Comparison of ENCODE assay signal across 33 cellular contexts in the genomic region with DNA sequence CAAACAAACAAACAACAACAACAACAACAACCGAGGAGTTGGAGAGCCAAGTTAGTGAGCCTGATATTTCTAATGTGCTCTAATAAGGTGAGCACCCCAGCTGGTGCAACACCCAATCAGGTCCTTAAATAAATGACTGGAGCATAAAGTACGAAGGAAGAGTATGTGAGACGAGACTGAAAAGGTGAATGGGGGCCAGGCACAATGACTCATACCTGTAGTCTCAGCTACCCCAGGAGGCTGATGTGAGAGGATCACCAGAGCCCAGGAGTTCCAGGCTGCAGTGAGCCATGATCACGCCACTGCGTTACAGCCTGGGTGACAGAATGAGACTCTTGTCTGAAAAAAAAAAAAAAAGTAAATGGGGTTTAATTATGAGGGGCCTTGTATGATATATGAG.
"Had no signal": no experiment of that assay in that cellular context is flagged by ENCODE, and none has a peak within 500 bp of the region (broad histone marks: within the 10 kb centered on the region; RNA-seq: fewer than 3 reads in every experiment).

No MANE protein-coding gene starts in this region.

- FAIRE-seq: RCC 7860 had no signal

- H3K36me3 Mint-ChIP-seq: activated naive CD8-positive, alpha-beta T cell had no signal

- H3K4me2 ChIP-seq: PC-9 had no signal

- H3K9me3 Mint-ChIP-seq: activated CD4-positive, alpha-beta T cell treated with anti-CD3 and anti-CD28 coated beads, Interleukin-2, amount 10 ng/mL, durations not matched to agents 24 days and 14 days; activated naive CD4-positive, alpha-beta T cell treated with anti-CD3 and anti-CD28 coated beads for 36 hours; activated T-cell treated with anti-CD3 and anti-CD28 coated beads, Interleukin-2, amount 50 U/mL, for 4 hours; activated T-helper 1 cell treated with anti-CD3 and anti-CD28 coated beads, Interleukin-12 subunit alpha, Interleukin-12 subunit beta, Interleukin-2, Interleukin-4 antibody, amounts not matched to agents 30 ng/mL and 10 ng/mL and 1 ng/mL, durations not matched to agents 14 hours and 24 hours and 36 hours had no signal

- H3K4me3 ChIP-seq: cardiac muscle cell, PC-9 had no signal

- H3K27ac Mint-ChIP-seq: activated CD4-positive, alpha-beta T cell treated with anti-CD3 and anti-CD28 coated beads, Interleukin-2, amount 10 ng/mL, durations not matched to agents 24 days and 14 days; activated CD8-positive, alpha-beta T cell treated with anti-CD3 and anti-CD28 coated beads, Interleukin-2, amount 10 ng/mL, durations not matched to agents 7 days and 5 days; activated naive CD4-positive, alpha-beta T cell treated with anti-CD3 and anti-CD28 coated beads for 36 hours; activated naive CD8-positive, alpha-beta T cell; activated T-helper 1 cell treated with anti-CD3 and anti-CD28 coated beads, Interleukin-12 subunit alpha, Interleukin-12 subunit beta, Interleukin-2, Interleukin-4 antibody, amounts not matched to agents 30 ng/mL and 10 ng/mL and 1 ng/mL, durations not matched to agents 14 hours and 24 hours and 36 hours had no signal

- ATAC-seq: activated CD8-positive, alpha-beta T cell treated with anti-CD3 and anti-CD28 coated beads, Interleukin-2, amount 10 ng/mL, durations not matched to agents 7 days and 5 days; activated T-cell treated with anti-CD3 and anti-CD28 coated beads, Interleukin-2, amount 50 U/mL, for 4 hours; Right ventricle myocardium inferior had no signal

- H2AFZ ChIP-seq: PC-9 had no signal

- H3K27me3 Mint-ChIP-seq: activated CD4-positive, alpha-beta T cell treated with anti-CD3 and anti-CD28 coated beads, Interleukin-2, amount 10 ng/mL, durations not matched to agents 24 days and 14 days; activated naive CD8-positive, alpha-beta T cell; central memory CD8-positive, alpha-beta T cell had no signal

- H3K4me1 Mint-ChIP-seq: activated CD4-positive, alpha-beta T cell treated with anti-CD3 and anti-CD28 coated beads, Interleukin-2, amount 10 ng/mL, durations not matched to agents 24 days and 14 days; central memory CD8-positive, alpha-beta T cell had no signal

- DNase-seq: activated CD4-positive, alpha-beta T cell treated with anti-CD3 and anti-CD28 coated beads, Interleukin-2, amount 10 ng/mL, durations not matched to agents 24 days and 14 days; activated CD4-positive, alpha-beta T cell treated with anti-CD3 and anti-CD28 coated beads, Interleukin-2, amount 50 U/mL, for 48 hours; activated CD8-positive, alpha-beta memory T cell treated with anti-CD3 and anti-CD28 coated beads, Interleukin-2, amount 50 U/mL, for 4 hours; activated CD8-positive, alpha-beta T cell treated with anti-CD3 and anti-CD28 coated beads, Interleukin-2, amount 10 ng/mL, durations not matched to agents 7 days and 5 days; activated gamma-delta T cell treated with Interleukin-2 at 50 U/mL for 16 hours; activated naive CD4-positive, alpha-beta T cell treated with anti-CD3 and anti-CD28 coated beads for 36 hours; activated T-cell treated with anti-CD3 and anti-CD28 coated beads for 4 hours; activated T-cell treated with anti-CD3 and anti-CD28 coated beads, Interleukin-2, amount 50 U/mL, for 4 hours; amniotic stem cell; aorta; Karpas-422; NCI-H1105; NCI-H1417 treated with DMSO at 0.1 percent for 48 hours; NCI-H1694 treated with DMSO at 0.1 percent for 48 hours; NCI-H2029; NCI-H510A; NCI-H526; NCI-H748 treated with DMSO at 0.1 percent for 48 hours; NK-92 treated with Interleukin-12 subunit alpha and Interleukin-12 subunit beta, amount 100 ng/mL, for 24 hours; PC-9; SIG-M5; SW 1271; T-helper 1 cell; T-helper 2 cell; T-helper 9 cell; WERI-Rb-1 had no signal

- H3K27ac ChIP-seq: cardiac muscle cell, PC-9, RWPE1, WERI-Rb-1 had no signal

- H3K4me3 Mint-ChIP-seq: activated CD4-positive, alpha-beta T cell treated with anti-CD3 and anti-CD28 coated beads, Interleukin-2, amount 10 ng/mL, durations not matched to agents 24 days and 14 days; activated CD8-positive, alpha-beta T cell treated with anti-CD3 and anti-CD28 coated beads, Interleukin-2, amount 10 ng/mL, durations not matched to agents 7 days and 5 days; activated naive CD4-positive, alpha-beta T cell treated with anti-CD3 and anti-CD28 coated beads for 36 hours; activated naive CD8-positive, alpha-beta T cell; activated T-cell treated with anti-CD3 and anti-CD28 coated beads, Interleukin-2, amount 50 U/mL, for 4 hours; activated T-helper 1 cell treated with anti-CD3 and anti-CD28 coated beads, Interleukin-12 subunit alpha, Interleukin-12 subunit beta, Interleukin-2, Interleukin-4 antibody, amounts not matched to agents 30 ng/mL and 10 ng/mL and 1 ng/mL, durations not matched to agents 14 hours and 24 hours and 36 hours; central memory CD8-positive, alpha-beta T cell had no signal

- H3K36me3 ChIP-seq: cardiac muscle cell, WERI-Rb-1 had no signal
